16 cellular contexts compared by ENCODE assay signal in genomic region chr3:150128126-150128525, GRCh38.
DNase-seq lines count a peak whose midpoint lies in the region; ATAC-seq and TF ChIP-seq lines count a peak whose summit lies in the region.
"Had no signal": no experiment of that assay in that cellular context is flagged by ENCODE, and none has a peak within 500 bp of the region (broad histone marks: within the 10 kb centered on the region; RNA-seq: fewer than 3 reads in every experiment).

No MANE protein-coding gene starts in this region.

- H3K4me3 Mint-ChIP-seq in naive thymus-derived CD4-positive, alpha-beta T cell: no peak overlapping the region
- H3K4me3 Mint-ChIP-seq: CD4-positive, alpha-beta memory T cell had no signal

- ATAC-seq in naive thymus-derived CD4-positive, alpha-beta T cell: no peak
- no peak for ATAC-seq in SK-N-SH treated with all-trans-retinoic acid at 6 μM for 48 hours

- H3K4me1 Mint-ChIP-seq in naive thymus-derived CD4-positive, alpha-beta T cell: peaks cover 0 to 1% (median 0%) of the 10 kb centered on the region in 7 donors
- H3K4me1 Mint-ChIP-seq: CD4-positive, alpha-beta memory T cell had no signal

- no peak overlapping the region for H3K27ac Mint-ChIP-seq in naive thymus-derived CD4-positive, alpha-beta T cell
- H3K27ac Mint-ChIP-seq: CD4-positive, alpha-beta memory T cell had no signal

- H3K4me1 ChIP-seq in effector memory CD4-positive, alpha-beta T cell (ENCODE audit: control insufficient read depth, insufficient read depth, low read length, poor library complexity, severe bottlenecking): no peaks in the 10 kb centered on the region
- no peaks in the 10 kb centered on the region for H3K4me1 ChIP-seq in naive thymus-derived CD4-positive, alpha-beta T cell (ENCODE audit: control insufficient read depth in 2 of 2, insufficient read depth in 2 of 2, low read length in 2 of 2)
- H3K4me1 ChIP-seq: BE2C had no signal

- no peaks in the 10 kb centered on the region for H3K27me3 ChIP-seq in effector memory CD4-positive, alpha-beta T cell (replicated peaks; ENCODE audit: control insufficient read depth, insufficient read depth, low read length, poor library complexity, severe bottlenecking)
- no peaks in the 10 kb centered on the region for H3K27me3 ChIP-seq in naive thymus-derived CD4-positive, alpha-beta T cell (ENCODE audit: control insufficient read depth in 2 of 2, insufficient read depth in 2 of 2, low read length in 2 of 2)
- H3K27me3 ChIP-seq: BE2C had no signal

- no peak overlapping the region for H3K27ac ChIP-seq in effector memory CD4-positive, alpha-beta T cell (ENCODE audit: insufficient read depth, low read length, poor library complexity, severe bottlenecking)
- no peak overlapping the region for H3K27ac ChIP-seq in naive thymus-derived CD4-positive, alpha-beta T cell (ENCODE audit: low read depth, low read length)
- H3K27ac ChIP-seq: C4-2B had no signal

- intact Hi-C loops in posterior cingulate gyrus (cut with DNase I): no loop called here
- intact Hi-C loops in naive thymus-derived CD4-positive, alpha-beta T cell (cut with micrococcal nuclease): no loop called here

- H3K9me3 ChIP-seq in effector memory CD4-positive, alpha-beta T cell (ENCODE audit: control insufficient read depth, low read length): no peaks in the 10 kb centered on the region
- H3K9me3 ChIP-seq in naive thymus-derived CD4-positive, alpha-beta T cell (ENCODE audit: control insufficient read depth in 2 of 3, low read length in 3 of 3): no peaks in the 10 kb centered on the region
- H3K9me3 ChIP-seq: BE2C had no signal

- CTCF ChIA-PET in naive thymus-derived CD4-positive, alpha-beta T cell (lab: Charles Lee): no interaction called here

- H3K9me3 Mint-ChIP-seq in naive thymus-derived CD4-positive, alpha-beta T cell: no peaks in the 10 kb centered on the region
- H3K9me3 Mint-ChIP-seq: CD4-positive, alpha-beta memory T cell had no signal

- POLR2A ChIA-PET in naive thymus-derived CD4-positive, alpha-beta T cell (lab: Charles Lee): no interaction called here

- no peaks in the 10 kb centered on the region for H3K36me3 ChIP-seq in effector memory CD4-positive, alpha-beta T cell (ENCODE audit: control insufficient read depth, insufficient read depth, low read length)
- H3K36me3 ChIP-seq in naive thymus-derived CD4-positive, alpha-beta T cell (ENCODE audit: control insufficient read depth in 2 of 3, insufficient read depth in 3 of 3, low read length in 3 of 3): no peaks in the 10 kb centered on the region
- H3K36me3 ChIP-seq: BE2C had no signal

- no peaks in the 10 kb centered on the region for H3K36me3 Mint-ChIP-seq in naive thymus-derived CD4-positive, alpha-beta T cell
- H3K36me3 Mint-ChIP-seq: CD4-positive, alpha-beta memory T cell had no signal

- peak; percentile 59 for DNase-seq in ELF-1 (ENCODE audit: low read depth, low spot score)
- peak; percentile 98 for DNase-seq in foreskin melanocyte
- peak; percentile 54 for DNase-seq in inferior parietal cortex (ENCODE audit: extremely low spot score)
- DNase-seq in posterior cingulate gyrus: peak in 6 of 10 donors; percentile 11 to 87 (median 36)
- DNase-seq in effector memory CD4-positive, alpha-beta T cell: no peak
- DNase-seq in stimulated activated CD4-positive, alpha-beta T cell treated with anti-CD3 and anti-CD28 coated beads, Interleukin-2, amount 100 ng/mL, for 24 hours: no peak
- no peak for DNase-seq in naive thymus-derived CD4-positive, alpha-beta T cell
- DNase-seq: ACHN; BE2C; CD4-positive, alpha-beta memory T cell; COR-L47; DMS153; DND-41; GF-D8 had no signal

- H3K4me3 ChIP-seq in effector memory CD4-positive, alpha-beta T cell (ENCODE audit: insufficient read depth, low read depth, low read length, poor library complexity, severe bottlenecking): no peak overlapping the region
- H3K4me3 ChIP-seq in naive thymus-derived CD4-positive, alpha-beta T cell (ENCODE audit: low read length): no peak overlapping the region

- peaks cover 17 to 26% (median 25%) of the 10 kb centered on the region in 5 donors for H3K27me3 Mint-ChIP-seq in naive thymus-derived CD4-positive, alpha-beta T cell

TF ChIP-seq in SK-N-SH treated with all-trans-retinoic acid at 6 μM for 48 hours, 23 proteins besides CTCF, POLR2A, EP300 and RAD21:
- TF ChIP-seq ISL1 (CRISPR knock-in tag; IDR thresholded peaks at IDR 0.05) (no peak), BACH2 (CRISPR knock-in tag; IDR thresholded peaks at IDR 0.05; ENCODE audit: borderline replicate concordance) (no peak), TOX (CRISPR knock-in tag; IDR thresholded peaks at IDR 0.05; ENCODE audit: borderline replicate concordance) (no peak), CSDC2 (CRISPR knock-in tag; IDR thresholded peaks at IDR 0.05) (no peak), ZNF70 (CRISPR knock-in tag; IDR thresholded peaks at IDR 0.05) (no peak), PATZ1 (CRISPR knock-in tag; IDR thresholded peaks at IDR 0.05; ENCODE audit: borderline replicate concordance) (no peak), CSRNP3 (CRISPR knock-in tag; IDR thresholded peaks at IDR 0.05) (no peak), ZFP3 (CRISPR knock-in tag; IDR thresholded peaks at IDR 0.05) (no peak), PPARA (CRISPR knock-in tag; IDR thresholded peaks at IDR 0.05; ENCODE audit: borderline replicate concordance) (no peak), ESRRG (CRISPR knock-in tag; IDR thresholded peaks at IDR 0.05) (no peak), GLIS3 (CRISPR knock-in tag; IDR thresholded peaks at IDR 0.05) (no peak), POU6F1 (CRISPR knock-in tag; IDR thresholded peaks at IDR 0.05; ENCODE audit: borderline replicate concordance, low read depth) (no peak), CREB5 (CRISPR knock-in tag; IDR thresholded peaks at IDR 0.05; ENCODE audit: low read depth) (no peak)

Comparison
In these comparisons a context has a peak if more than half of its experiments do, and no peak if none do; other contexts are left out.
1. DNase-seq: peak in ELF-1 (single experiment), foreskin melanocyte (single experiment), inferior parietal cortex (single experiment) and posterior cingulate gyrus (6 of 10); none in effector memory CD4-positive, alpha-beta T cell (0 of 3), stimulated activated CD4-positive, alpha-beta T cell treated with anti-CD3 and anti-CD28 coated beads, Interleukin-2, amount 100 ng/mL, for 24 hours (0 of 2) and naive thymus-derived CD4-positive, alpha-beta T cell (0 of 9).